10 cellular contexts compared by ENCODE assay signal in the genomic region with DNA sequence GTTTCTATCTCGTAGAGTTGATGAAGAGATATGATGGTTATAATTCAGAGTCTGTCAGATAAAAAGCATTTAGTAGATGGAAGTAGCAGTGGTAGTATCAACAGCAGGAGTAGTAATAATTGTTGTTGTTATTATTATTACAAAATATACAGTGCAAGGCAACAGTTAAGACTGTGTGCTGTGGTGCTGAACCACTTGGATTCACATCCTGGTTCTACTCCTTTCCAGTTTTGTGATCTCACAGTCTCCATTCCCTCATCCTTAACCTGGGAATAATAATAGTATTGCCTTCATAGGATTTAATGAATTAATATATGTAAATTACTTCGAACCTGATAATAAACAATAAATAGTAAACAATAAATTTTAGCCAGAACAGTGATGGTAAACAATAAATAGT. TPM values are rescaled to one million over a fixed set of nuclear protein-coding genes. Genes with fewer than 3 reads are reported as not detected.
DNase-seq lines count a peak whose midpoint lies in the region; ATAC-seq and TF ChIP-seq lines count a peak whose summit lies in the region.
"Had no signal": no experiment of that assay in that cellular context is flagged by ENCODE, and none has a peak within 500 bp of the region (broad histone marks: within the 10 kb centered on the region; RNA-seq: fewer than 3 reads in every experiment).

No MANE protein-coding gene starts in this region.

- no peak for ATAC-seq in Right ventricle myocardium superior (ENCODE audit: poor library complexity)
- ATAC-seq in activated naive CD4-positive, alpha-beta T cell treated with anti-CD3 and anti-CD28 coated beads, Interleukin-2, amount 50 U/mL, for 72 hours = no peak

- H3K9me3 ChIP-seq in left ventricle myocardium inferior (replicated peaks) (peaks cover 3% of the 10 kb centered on the region), duodenal mucosa (ENCODE audit: control insufficient read depth in 1 of 2, low read length in 2 of 2) (no peaks in the 10 kb centered on the region), mucosa of rectum (ENCODE audit: control insufficient read depth in 2 of 2, low read length in 2 of 2) (no peaks in the 10 kb centered on the region), vagina (no peaks in the 10 kb centered on the region)

- no peaks in the 10 kb centered on the region for H3K9me3 Mint-ChIP-seq in activated naive CD4-positive, alpha-beta T cell treated with anti-CD3 and anti-CD28 coated beads, Interleukin-2, amount 50 U/mL, for 72 hours
- H3K9me3 Mint-ChIP-seq in endothelial cell (ENCODE audit: unreplicated experiment) = no peaks in the 10 kb centered on the region
- H3K9me3 Mint-ChIP-seq: T-helper 1 cell treated with Interleukin-12 subunit alpha and Interleukin-12 subunit beta and Interleukin-4 antibody, amounts not matched to agents 30 μg/mL and 1 μg/mL, for 36 hours had no signal

- no peak for TF ChIP-seq POLR2A in vagina (IDR thresholded peaks at IDR 0.05)

- H3K27me3 ChIP-seq in left ventricle myocardium inferior (ENCODE audit: low read depth) = no peaks in the 10 kb centered on the region
- H3K27me3 ChIP-seq in duodenal mucosa (ENCODE audit: control insufficient read depth in 1 of 2, insufficient read depth in 2 of 2, low read length in 2 of 2) = no peaks in the 10 kb centered on the region
- H3K27me3 ChIP-seq in mucosa of rectum (ENCODE audit: control insufficient read depth in 2 of 2, insufficient read depth in 2 of 2, low read length in 2 of 2) = no peaks in the 10 kb centered on the region
- no peaks in the 10 kb centered on the region for H3K27me3 ChIP-seq in vagina

- H3K27ac ChIP-seq in left ventricle myocardium inferior (replicated peaks) (peak overlapping the region; percentile 94), duodenal mucosa (ENCODE audit: low read depth, low read length) (no peak overlapping the region), mucosa of rectum (ENCODE audit: low read depth in 2 of 2, low read length in 2 of 2) (peak overlapping the region; percentile 82 to 86), vagina (peak overlapping the region; percentile 68)

- H3K4me1 ChIP-seq in left ventricle myocardium inferior (peaks cover 36% of the 10 kb centered on the region), duodenal mucosa (ENCODE audit: control insufficient read depth in 1 of 2, insufficient read depth in 2 of 2, low read length in 2 of 2) (no peaks in the 10 kb centered on the region), mucosa of rectum (ENCODE audit: control insufficient read depth in 2 of 2, insufficient read depth in 2 of 2, low read length in 2 of 2) (peaks cover 0 to 5% of the 10 kb centered on the region in 2 donors), vagina (peaks cover 14% of the 10 kb centered on the region)

- H3K36me3 ChIP-seq in left ventricle myocardium inferior (no peaks in the 10 kb centered on the region), duodenal mucosa (ENCODE audit: control insufficient read depth in 1 of 2, insufficient read depth in 2 of 2, low read length in 2 of 2) (no peaks in the 10 kb centered on the region), mucosa of rectum (ENCODE audit: control insufficient read depth in 2 of 2, insufficient read depth in 2 of 2, low read length in 2 of 2) (no peaks in the 10 kb centered on the region), vagina (no peaks in the 10 kb centered on the region)

- H3K27me3 Mint-ChIP-seq in endothelial cell (ENCODE audit: unreplicated experiment) = no peaks in the 10 kb centered on the region

- H3K27ac Mint-ChIP-seq in activated naive CD4-positive, alpha-beta T cell treated with anti-CD3 and anti-CD28 coated beads, Interleukin-2, amount 50 U/mL, for 72 hours = no peak overlapping the region
- H3K27ac Mint-ChIP-seq in endothelial cell (ENCODE audit: unreplicated experiment) = no peak overlapping the region
- H3K27ac Mint-ChIP-seq: T-helper 1 cell treated with Interleukin-12 subunit alpha and Interleukin-12 subunit beta and Interleukin-4 antibody, amounts not matched to agents 30 μg/mL and 1 μg/mL, for 36 hours had no signal

- no peak for DNase-seq in left ventricle myocardium inferior
- DNase-seq in Right ventricle myocardium superior = no peak
- DNase-seq in vagina (ENCODE audit: extremely low spot score in 2 of 2) = no peak
- DNase-seq in cerebellum (ENCODE audit: low spot score) = no peak
- no peak for DNase-seq in activated naive CD4-positive, alpha-beta T cell treated with anti-CD3 and anti-CD28 coated beads, Interleukin-2, amount 50 U/mL, for 72 hours (ENCODE audit: low spot score in 2 of 2)
- no peak for DNase-seq in endothelial cell (ENCODE audit: low spot score)
- DNase-seq: NCI-H2107 had no signal

- H3K4me1 Mint-ChIP-seq in endothelial cell (ENCODE audit: unreplicated experiment) = peaks cover 7% of the 10 kb centered on the region

- H3K9ac ChIP-seq in duodenal mucosa (ENCODE audit: low read depth in 1 of 2, low read length in 2 of 2) (peak overlapping the region; percentile 58 to 70), mucosa of rectum (ENCODE audit: low read depth in 1 of 2, low read length in 2 of 2) (peak overlapping the region in 1 of 2 donors; percentile 91)

- intact Hi-C loops in left ventricle myocardium inferior (cut with micrococcal nuclease) = no loop called here
- intact Hi-C loops in Right ventricle myocardium superior (cut with DNase I) = no loop called here
- intact Hi-C loops in vagina (cut with DNase I) = no loop called here

- H3K4me3 ChIP-seq in left ventricle myocardium inferior (peak overlapping the region; percentile 54), duodenal mucosa (ENCODE audit: low read depth in 1 of 2, low read length in 2 of 2) (no peak overlapping the region), mucosa of rectum (ENCODE audit: low read length in 2 of 2) (peak overlapping the region; percentile 66 to 79), vagina (no peak overlapping the region)

- no peaks in the 10 kb centered on the region for H3K36me3 Mint-ChIP-seq in activated naive CD4-positive, alpha-beta T cell treated with anti-CD3 and anti-CD28 coated beads, Interleukin-2, amount 50 U/mL, for 72 hours
- H3K36me3 Mint-ChIP-seq in endothelial cell (ENCODE audit: low read depth, unreplicated experiment) = no peaks in the 10 kb centered on the region

- H3K4me3 Mint-ChIP-seq in endothelial cell (ENCODE audit: unreplicated experiment) = no peak overlapping the region
- H3K4me3 Mint-ChIP-seq: T-helper 1 cell treated with Interleukin-12 subunit alpha and Interleukin-12 subunit beta and Interleukin-4 antibody, amounts not matched to agents 30 μg/mL and 1 μg/mL, for 36 hours had no signal

- TF ChIP-seq CTCF in left ventricle myocardium inferior (IDR thresholded peaks at IDR 0.05; ENCODE audit: borderline replicate concordance) (no peak), vagina (IDR thresholded peaks at IDR 0.05) (no peak), endothelial cell (IDR thresholded peaks at IDR 0.05; ENCODE audit: unreplicated experiment) (no peak)

RNA-seq across cellular contexts. Expression of a gene that starts 37.1 kb away (rescaled TPM):
- total RNA-seq in left ventricle myocardium inferior = 21.9 TPM
- 15.9 TPM for total RNA-seq in Right ventricle myocardium superior
- 35.6 TPM for total RNA-seq in vagina
- total RNA-seq in cerebellum = 39.0 TPM
- total RNA-seq in activated naive CD4-positive, alpha-beta T cell treated with anti-CD3 and anti-CD28 coated beads, Interleukin-2, amount 50 U/mL, for 72 hours = 10 to 100 TPM; 12.2 to 28.8 TPM
- 38.8 TPM for total RNA-seq in endothelial cell (ENCODE audit: unreplicated experiment)

Comparison
In these comparisons a context has a peak if more than half of its experiments do, and no peak if none do; other contexts are left out.
1. H3K4me3 ChIP-seq: peak in left ventricle myocardium inferior (single experiment) and mucosa of rectum (2 of 2); none in duodenal mucosa (0 of 2) and vagina (0 of 2).